In genomic region chr14:55122441-55122986, GRCh38 we compare ENCODE assay signal across 12 cellular contexts. TPM values are rescaled to one million over a fixed set of nuclear protein-coding genes. Genes with fewer than 3 reads are reported as not detected.
DNase-seq lines count a peak whose midpoint lies in the region; ATAC-seq and TF ChIP-seq lines count a peak whose summit lies in the region.
"Had no signal": no experiment of that assay in that cellular context is flagged by ENCODE, and none has a peak within 500 bp of the region (broad histone marks: within the 10 kb centered on the region; RNA-seq: fewer than 3 reads in every experiment).

No MANE protein-coding gene starts in this region.

- H3K27ac ChIP-seq in colonic mucosa: peak overlapping the region; percentile 95
- peak overlapping the region; percentile 96 to 99 for H3K27ac ChIP-seq in mucosa of rectum (ENCODE audit: low read depth in 2 of 2, low read length in 2 of 2)
- no peak overlapping the region for H3K27ac ChIP-seq in Karpas-422 (ENCODE audit: low read length)
- H3K27ac ChIP-seq: gastrocnemius medialis had no signal

- H3K9ac ChIP-seq in colonic mucosa (ENCODE audit: low read depth in 2 of 2, low read length in 2 of 2): peak overlapping the region in 1 of 2 donors; percentile 94
- peak overlapping the region; percentile 57 to 77 for H3K9ac ChIP-seq in mucosa of rectum (ENCODE audit: low read depth in 1 of 2, low read length in 2 of 2)
- no peak overlapping the region for H3K9ac ChIP-seq in Karpas-422 (ENCODE audit: low read length)

- DNase-seq in stimulated activated naive CD8-positive, alpha-beta T cell treated with anti-CD3 and anti-CD28 coated beads, Interleukin-15, amount 100 ng/mL, for 72 hours: no peak
- DNase-seq in colonic mucosa: peak; percentile 93
- no peak for DNase-seq in cerebellar nuclear complex (lab: John Stamatoyannopoulos, UW)
- no peak for DNase-seq in T-helper 9 cell
- no peak for DNase-seq in activated T-cell treated with anti-CD3 and anti-CD28 coated beads, Interleukin-2, amount 50 U/mL, for 24 hours
- DNase-seq in Karpas-422: no peak
- DNase-seq: activated T-cell treated with anti-CD3 and anti-CD28 coated beads, Interleukin-2, amount 50 U/mL, for 72 hours; CD4-positive, CD25-positive, alpha-beta regulatory T cell; gastrocnemius medialis; NK-92 treated with Interleukin-12 subunit alpha and Interleukin-12 subunit beta, amount 100 ng/mL, for 24 hours had no signal

- intact Hi-C loops in colonic mucosa (cut with DNase I): no loop called here

- no peaks in the 10 kb centered on the region for H3K9me3 Mint-ChIP-seq in stimulated activated naive CD8-positive, alpha-beta T cell treated with anti-CD3 and anti-CD28 coated beads, Interleukin-15, Interleukin-2, amounts not matched to agents 100 ng/mL and 50 ng/mL, for 24 hours
- H3K9me3 Mint-ChIP-seq in stimulated activated naive CD8-positive, alpha-beta T cell treated with anti-CD3 and anti-CD28 coated beads, Interleukin-15, amount 100 ng/mL, for 72 hours: no peaks in the 10 kb centered on the region
- H3K9me3 Mint-ChIP-seq in activated T-cell treated with anti-CD3 and anti-CD28 coated beads, Interleukin-2, amount 50 U/mL, for 24 hours: no peaks in the 10 kb centered on the region
- H3K9me3 Mint-ChIP-seq: activated T-cell treated with anti-CD3 and anti-CD28 coated beads, Interleukin-2, amount 50 U/mL, for 72 hours had no signal

- no peaks in the 10 kb centered on the region for H3K27me3 ChIP-seq in colonic mucosa
- H3K27me3 ChIP-seq in mucosa of rectum (ENCODE audit: control insufficient read depth in 2 of 2, insufficient read depth in 2 of 2, low read length in 2 of 2): no peaks in the 10 kb centered on the region
- H3K27me3 ChIP-seq in Karpas-422 (ENCODE audit: low read length): no peaks in the 10 kb centered on the region
- H3K27me3 ChIP-seq: gastrocnemius medialis had no signal

- H3K4me3 Mint-ChIP-seq in stimulated activated naive CD8-positive, alpha-beta T cell treated with anti-CD3 and anti-CD28 coated beads, Interleukin-15, Interleukin-2, amounts not matched to agents 100 ng/mL and 50 ng/mL, for 24 hours: no peak overlapping the region
- no peak overlapping the region for H3K4me3 Mint-ChIP-seq in stimulated activated naive CD8-positive, alpha-beta T cell treated with anti-CD3 and anti-CD28 coated beads, Interleukin-15, amount 100 ng/mL, for 72 hours
- no peak overlapping the region for H3K4me3 Mint-ChIP-seq in activated T-cell treated with anti-CD3 and anti-CD28 coated beads, Interleukin-2, amount 50 U/mL, for 24 hours
- H3K4me3 Mint-ChIP-seq: activated T-cell treated with anti-CD3 and anti-CD28 coated beads, Interleukin-2, amount 50 U/mL, for 72 hours; CD4-positive, CD25-positive, alpha-beta regulatory T cell had no signal

- H3K4me2 ChIP-seq in Karpas-422 (ENCODE audit: low read depth, low read length, poor library complexity, severe bottlenecking): no peak overlapping the region

- no peaks in the 10 kb centered on the region for H3K36me3 Mint-ChIP-seq in stimulated activated naive CD8-positive, alpha-beta T cell treated with anti-CD3 and anti-CD28 coated beads, Interleukin-15, Interleukin-2, amounts not matched to agents 100 ng/mL and 50 ng/mL, for 24 hours (ENCODE audit: low read depth)
- H3K36me3 Mint-ChIP-seq in activated T-cell treated with anti-CD3 and anti-CD28 coated beads, Interleukin-2, amount 50 U/mL, for 24 hours (ENCODE audit: low read depth): no peaks in the 10 kb centered on the region
- H3K36me3 Mint-ChIP-seq: CD4-positive, CD25-positive, alpha-beta regulatory T cell had no signal

- no peaks in the 10 kb centered on the region for H3K79me2 ChIP-seq in Karpas-422 (ENCODE audit: low read length)

- peaks cover 8% of the 10 kb centered on the region for H3K27me3 Mint-ChIP-seq in stimulated activated naive CD8-positive, alpha-beta T cell treated with anti-CD3 and anti-CD28 coated beads, Interleukin-15, Interleukin-2, amounts not matched to agents 100 ng/mL and 50 ng/mL, for 24 hours
- peaks cover 23% of the 10 kb centered on the region for H3K27me3 Mint-ChIP-seq in stimulated activated naive CD8-positive, alpha-beta T cell treated with anti-CD3 and anti-CD28 coated beads, Interleukin-15, amount 100 ng/mL, for 72 hours
- H3K27me3 Mint-ChIP-seq in activated T-cell treated with anti-CD3 and anti-CD28 coated beads, Interleukin-2, amount 50 U/mL, for 24 hours: peaks cover 8% of the 10 kb centered on the region
- H3K27me3 Mint-ChIP-seq: CD4-positive, CD25-positive, alpha-beta regulatory T cell had no signal

- no peaks in the 10 kb centered on the region; the same call in 1 of the 2 replicates for H4K20me1 ChIP-seq in Karpas-422 (ENCODE audit: insufficient read depth, low read depth, low read length)

- H3K4me1 ChIP-seq in colonic mucosa (peaks cover 29% of the 10 kb centered on the region), mucosa of rectum (ENCODE audit: control insufficient read depth in 2 of 2, insufficient read depth in 2 of 2, low read length in 2 of 2) (peaks cover 58 to 86% of the 10 kb centered on the region in 2 donors), Karpas-422 (ENCODE audit: low read length) (peaks cover 14% of the 10 kb centered on the region)

- H3K36me3 ChIP-seq in colonic mucosa (no peaks in the 10 kb centered on the region), mucosa of rectum (ENCODE audit: control insufficient read depth in 2 of 2, insufficient read depth in 2 of 2, low read length in 2 of 2) (no peaks in the 10 kb centered on the region), Karpas-422 (ENCODE audit: insufficient read depth, low read length) (no peaks in the 10 kb centered on the region)
- H3K36me3 ChIP-seq: gastrocnemius medialis had no signal

- no peak overlapping the region for H2AFZ ChIP-seq in Karpas-422 (ENCODE audit: low read length)

- ATAC-seq in stimulated activated naive CD8-positive, alpha-beta T cell treated with anti-CD3 and anti-CD28 coated beads, Interleukin-15, amount 100 ng/mL, for 72 hours: no peak
- ATAC-seq: activated T-cell treated with anti-CD3 and anti-CD28 coated beads, Interleukin-2, amount 50 U/mL, for 72 hours; gastrocnemius medialis had no signal

- H3K4me1 Mint-ChIP-seq in stimulated activated naive CD8-positive, alpha-beta T cell treated with anti-CD3 and anti-CD28 coated beads, Interleukin-15, Interleukin-2, amounts not matched to agents 100 ng/mL and 50 ng/mL, for 24 hours (ENCODE audit: low read depth): peaks cover 8% of the 10 kb centered on the region
- peaks cover 16% of the 10 kb centered on the region for H3K4me1 Mint-ChIP-seq in stimulated activated naive CD8-positive, alpha-beta T cell treated with anti-CD3 and anti-CD28 coated beads, Interleukin-15, amount 100 ng/mL, for 72 hours
- peaks cover 17% of the 10 kb centered on the region for H3K4me1 Mint-ChIP-seq in activated T-cell treated with anti-CD3 and anti-CD28 coated beads, Interleukin-2, amount 50 U/mL, for 24 hours (ENCODE audit: low read depth)

- H3K9me3 ChIP-seq in colonic mucosa: no peaks in the 10 kb centered on the region
- H3K9me3 ChIP-seq in mucosa of rectum (ENCODE audit: control insufficient read depth in 2 of 2, low read length in 2 of 2): no peaks in the 10 kb centered on the region
- no peaks in the 10 kb centered on the region for H3K9me3 ChIP-seq in Karpas-422 (ENCODE audit: low read length)
- H3K9me3 ChIP-seq: gastrocnemius medialis had no signal

- no peak for TF ChIP-seq CTCF in colonic mucosa (IDR thresholded peaks at IDR 0.05)

- H3K9me2 ChIP-seq in Karpas-422 (replicated peaks; ENCODE audit: insufficient read depth, low read length): no peaks in the 10 kb centered on the region

- H3K4me3 ChIP-seq in colonic mucosa (no peak overlapping the region), mucosa of rectum (ENCODE audit: low read length in 2 of 2) (peak overlapping the region; percentile 38 to 69), Karpas-422 (ENCODE audit: low read length) (no peak overlapping the region)
- H3K4me3 ChIP-seq: gastrocnemius medialis had no signal

- peak overlapping the region; percentile 46 for H3K27ac Mint-ChIP-seq in stimulated activated naive CD8-positive, alpha-beta T cell treated with anti-CD3 and anti-CD28 coated beads, Interleukin-15, Interleukin-2, amounts not matched to agents 100 ng/mL and 50 ng/mL, for 24 hours
- H3K27ac Mint-ChIP-seq in stimulated activated naive CD8-positive, alpha-beta T cell treated with anti-CD3 and anti-CD28 coated beads, Interleukin-15, amount 100 ng/mL, for 72 hours: no peak overlapping the region
- no peak overlapping the region for H3K27ac Mint-ChIP-seq in activated T-cell treated with anti-CD3 and anti-CD28 coated beads, Interleukin-2, amount 50 U/mL, for 24 hours
- H3K27ac Mint-ChIP-seq: activated T-cell treated with anti-CD3 and anti-CD28 coated beads, Interleukin-2, amount 50 U/mL, for 72 hours had no signal

RNA-seq across cellular contexts. Expression of gene LGALS3, which starts 6.5 kb away (rescaled TPM):
- total RNA-seq in colonic mucosa: 1,000 to 10,000 TPM; 1,592 to 1,798 TPM
- not detected in 2 replicates for total RNA-seq in Karpas-422 (2014; rRNA removed; shearing (Covaris generic); ENCODE audit: low replicate concordance)

Comparison
In these comparisons a context has a peak if more than half of its experiments do, and no peak if none do; other contexts are left out.
1. H3K4me3 ChIP-seq: peak in mucosa of rectum (2 of 2); none in colonic mucosa (single experiment) and Karpas-422 (single experiment).
2. RNA of gene LGALS3, which starts 6.5 kb away (total RNA-seq): 1,592 to 1,798 TPM in colonic mucosa; not detected in Karpas-422; every median in the first group is over 1,000 times any median in the second.